ENCODE assay signal across 6 cellular contexts in the genomic region with DNA sequence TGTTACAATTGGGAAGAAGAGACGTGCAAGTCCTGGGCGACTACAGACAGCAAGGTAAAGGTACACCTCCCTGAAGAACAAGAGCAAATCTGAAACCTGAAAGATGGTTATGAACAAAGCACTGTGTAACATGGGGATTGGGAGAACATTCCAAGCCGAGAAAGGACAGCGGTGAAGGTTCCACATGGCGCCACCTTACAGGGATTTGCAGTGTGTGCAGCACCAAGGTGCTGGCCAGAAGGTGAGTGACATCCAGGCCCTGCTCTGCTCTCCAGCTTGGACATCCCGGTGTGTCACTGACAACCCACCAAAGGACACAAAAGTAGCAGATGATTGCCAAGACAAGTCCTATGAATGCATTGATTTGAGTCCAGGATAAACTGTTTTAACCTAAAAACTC.
"Had no signal": no experiment of that assay in that cellular context is flagged by ENCODE, and none has a peak within 500 bp of the region (broad histone marks: within the 10 kb centered on the region; RNA-seq: fewer than 3 reads in every experiment).

No MANE protein-coding gene starts in this region.

- H3K4me1 Mint-ChIP-seq: H9 had no signal

- H3K9me3 Mint-ChIP-seq: H9 had no signal

- H3K4me3 ChIP-seq: K562 had no signal

- DNase-seq: GOT3, H9, HCEC 1CT, IMR-90, KG1 had no signal

- ATAC-seq: K562 had no signal

- H3K4me3 Mint-ChIP-seq: H9 had no signal

- H3K27ac Mint-ChIP-seq: H9 had no signal
